Comparison of ENCODE assay signal across 12 cellular contexts in genomic region chr14:65359503-65359902, GRCh38. TPM values are rescaled to one million over a fixed set of nuclear protein-coding genes. Genes with fewer than 3 reads are reported as not detected.
DNase-seq lines count a peak whose midpoint lies in the region; FAIRE-seq and TF ChIP-seq lines count a peak whose summit lies in the region.
"Had no signal": no experiment of that assay in that cellular context is flagged by ENCODE, and none has a peak within 500 bp of the region (broad histone marks: within the 10 kb centered on the region; RNA-seq: fewer than 3 reads in every experiment).

No MANE protein-coding gene starts in this region.

- DNase-seq in AG10803 (ENCODE audit: low read depth) (peak; percentile 38), GM12891 (ENCODE audit: insufficient read length, low spot score) (no peak), SK-MEL-5 (ENCODE audit: low read depth, low spot score) (peak; percentile 63), fibroblast of peridontal ligament (ENCODE audit: extremely low read depth) (peak; percentile 36), NCI-H187 (lab: John Stamatoyannopoulos, UW) (no peak), activated gamma-delta T cell (lab: John Stamatoyannopoulos, UW) (no peak), iPS-NIHi7 (ENCODE audit: extremely low spot score) (no peak), NCI-H1092 (lab: John Stamatoyannopoulos, UW) (no peak)
- DNase-seq: DMS 273 treated with DMSO at 0.1 percent for 48 hours; effector CD4-positive, alpha-beta T cell; NCI-H2081 treated with DMSO at 0.1 percent for 48 hours had no signal

- TF ChIP-seq CTCF in AG10803 (conservative IDR thresholded peaks at IDR 0.05; ENCODE audit: low read length): no peak

- no peak overlapping the region for H3K4me3 ChIP-seq in AG10803 (ENCODE audit: low read length)
- H3K4me3 ChIP-seq: GM23338 had no signal

- in situ Hi-C loops in SK-MEL-5 (cut with HindIII; ENCODE audit: low pct_unique_long_range_greater_than_20kb, low sequenced_read_pairs): no loop called here

- TF ChIP-seq POLR2A in GM12891 (IDR thresholded peaks at IDR 0.05; ENCODE audit: low read depth, low read length): no peak

- FAIRE-seq in GM12891 (lab: Jason Lieb, UNC): peak; percentile 55

TF ChIP-seq in GM12891, 5 proteins besides CTCF, POLR2A, EP300 and RAD21:
- TF ChIP-seq POU2F2 (IDR thresholded peaks at IDR 0.05; ENCODE audit: low read depth, low read length): no peak
- TF ChIP-seq TAF1 (IDR thresholded peaks at IDR 0.05; ENCODE audit: low read depth, low read length): no peak
- no peak for TF ChIP-seq PAX5 (IDR thresholded peaks at IDR 0.05; ENCODE audit: insufficient read depth, low read length, severe bottlenecking)
- TF ChIP-seq POLR2AphosphoS5 (IDR thresholded peaks at IDR 0.05; ENCODE audit: low read depth, low read length): no peak
- no peak for TF ChIP-seq SPI1 (IDR thresholded peaks at IDR 0.05; ENCODE audit: low read depth, low read length)

RNA-seq across cellular contexts. Expression of gene FUT8, which starts 53.0 kb away (rescaled TPM):
- polyA plus RNA-seq in GM12891 (2012; ENCODE audit: low read depth, missing spikeins): 31.1 TPM
- 14.3 and 16.2 TPM in 2 replicates for total RNA-seq in SK-MEL-5 (2014; rRNA removed; shearing (Covaris generic))
- polyA plus RNA-seq in SK-MEL-5 (2015; cell fraction: cytosol; rRNA removed): 14.2 and 23.1 TPM in 2 replicates
- 2.5 and 4.8 TPM in 2 replicates for polyA plus RNA-seq in SK-MEL-5 (2015; cell fraction: nucleus; rRNA removed)

Comparison
In these comparisons a context has a peak if more than half of its experiments do, and no peak if none do; other contexts are left out.
1. DNase-seq: peak in AG10803 (single experiment), SK-MEL-5 (single experiment) and fibroblast of peridontal ligament (single experiment); none in GM12891 (single experiment), NCI-H187 (0 of 2), activated gamma-delta T cell (single experiment), iPS-NIHi7 (single experiment) and NCI-H1092 (single experiment).